Comparison of ENCODE assay signal across 8 cellular contexts in genomic region chr4:53527930-53528329, GRCh38.
"Had no signal": no experiment of that assay in that cellular context is flagged by ENCODE, and none has a peak within 500 bp of the region (broad histone marks: within the 10 kb centered on the region; RNA-seq: fewer than 3 reads in every experiment).

No MANE protein-coding gene starts in this region.

- H3K4me3 Mint-ChIP-seq: GM23338, H9, HFFc6 had no signal

- FAIRE-seq: H1, H54, K562 had no signal

- H3K4me3 ChIP-seq: GM23338, K562 had no signal

- H2AFZ ChIP-seq: GM23338 had no signal

- H3K27ac Mint-ChIP-seq: GM23338, H9, HFFc6 had no signal

- H3K9me3 Mint-ChIP-seq: GM23338, H9, HFFc6 had no signal

- ATAC-seq: K562 had no signal

- DNase-seq: H9, HCEC 1CT, HFFc6, KG1 had no signal
